ENCODE assay signal across 1 cellular context in genomic region chr10:7703140-7703539, GRCh38.
TF ChIP-seq lines count a peak whose summit lies in the region.

ITIH2 (plus strand) TSS chr10:7703316; CDS start chr10:7703435, 119 bp downstream.

TF ChIP-seq in HepG2, 621 proteins besides CTCF, POLR2A, EP300 and RAD21 (continued from another document and continues in another):
- TF ChIP-seq POLR2G (IDR thresholded peaks at IDR 0.05; ENCODE audit: low read depth, low read length) (peak; percentile 86), ZNF496 (CRISPR knock-in tag; IDR thresholded peaks at IDR 0.05; ENCODE audit: insufficient replicate concordance) (no peak), EED (CRISPR knock-in tag; IDR thresholded peaks at IDR 0.05) (no peak), ZNF570 (CRISPR knock-in tag; IDR thresholded peaks at IDR 0.05; ENCODE audit: borderline replicate concordance) (no peak), SRSF4 (IDR thresholded peaks at IDR 0.05; ENCODE audit: low read depth, low read length, poor library complexity, severe bottlenecking) (no peak), ZFYVE20 (CRISPR knock-in tag; IDR thresholded peaks at IDR 0.05; ENCODE audit: borderline replicate concordance, low read depth) (no peak), JDP2 (CRISPR knock-in tag; IDR thresholded peaks at IDR 0.05; ENCODE audit: borderline replicate concordance) (no peak), CREB3 (CRISPR knock-in tag; IDR thresholded peaks at IDR 0.05) (no peak), ZNF354B (CRISPR knock-in tag; IDR thresholded peaks at IDR 0.05) (no peak), ZSCAN9 (CRISPR knock-in tag; IDR thresholded peaks at IDR 0.05; ENCODE audit: borderline replicate concordance) (peak; percentile 23; the same call in 1 of the 2 replicates), E2F1 (CRISPR knock-in tag; IDR thresholded peaks at IDR 0.05) (no peak), MXD1 (CRISPR knock-in tag; IDR thresholded peaks at IDR 0.05) (no peak), PCBP2 (optimal IDR thresholded peaks at IDR 0.05; ENCODE audit: low read depth, low read length, poor library complexity, severe bottlenecking) (no peak), NFKB2 (CRISPR knock-in tag; IDR thresholded peaks at IDR 0.05; ENCODE audit: borderline replicate concordance) (no peak), RCOR2 (CRISPR knock-in tag; IDR thresholded peaks at IDR 0.05) (no peak), ZNF234 (CRISPR knock-in tag; conservative IDR thresholded peaks at IDR 0.05) (no peak), ZNF512 (CRISPR knock-in tag; IDR thresholded peaks at IDR 0.05) (no peak), ZNF124 (CRISPR knock-in tag; IDR thresholded peaks at IDR 0.05) (no peak), ZNF275 (CRISPR knock-in tag; IDR thresholded peaks at IDR 0.05; ENCODE audit: borderline replicate concordance) (no peak), ARNT (IDR thresholded peaks at IDR 0.05) (no peak), ZNF3 (CRISPR knock-in tag; IDR thresholded peaks at IDR 0.05) (no peak), KDM1A (CRISPR knock-in tag; IDR thresholded peaks at IDR 0.05) (no peak), GATAD1 (CRISPR knock-in tag; IDR thresholded peaks at IDR 0.05) (no peak), ZNF770 (CRISPR knock-in tag; IDR thresholded peaks at IDR 0.05) (no peak), ZNF768 (CRISPR knock-in tag; IDR thresholded peaks at IDR 0.05) (no peak), BRD4 (CRISPR knock-in tag; IDR thresholded peaks at IDR 0.05) (no peak), IRF1 (CRISPR knock-in tag; IDR thresholded peaks at IDR 0.05; ENCODE audit: low read depth) (no peak), FOXK2 (IDR thresholded peaks at IDR 0.05) (no peak), ZMAT5 (CRISPR knock-in tag; IDR thresholded peaks at IDR 0.05; ENCODE audit: borderline replicate concordance, low read depth) (no peak), RFX1 (IDR thresholded peaks at IDR 0.05) (no peak), ZNF280D (CRISPR knock-in tag; IDR thresholded peaks at IDR 0.05) (no peak), SP5 (CRISPR knock-in tag; IDR thresholded peaks at IDR 0.05; ENCODE audit: borderline replicate concordance, low read depth) (peak; percentile 22; the same call in 1 of the 2 replicates), RERE (CRISPR knock-in tag; IDR thresholded peaks at IDR 0.05; ENCODE audit: low read depth) (peak; percentile 50; the same call in 1 of the 2 replicates), ZBTB34 (CRISPR knock-in tag; IDR thresholded peaks at IDR 0.05) (no peak)
